ENCODE assay signal across 10 cellular contexts in the genomic region with DNA sequence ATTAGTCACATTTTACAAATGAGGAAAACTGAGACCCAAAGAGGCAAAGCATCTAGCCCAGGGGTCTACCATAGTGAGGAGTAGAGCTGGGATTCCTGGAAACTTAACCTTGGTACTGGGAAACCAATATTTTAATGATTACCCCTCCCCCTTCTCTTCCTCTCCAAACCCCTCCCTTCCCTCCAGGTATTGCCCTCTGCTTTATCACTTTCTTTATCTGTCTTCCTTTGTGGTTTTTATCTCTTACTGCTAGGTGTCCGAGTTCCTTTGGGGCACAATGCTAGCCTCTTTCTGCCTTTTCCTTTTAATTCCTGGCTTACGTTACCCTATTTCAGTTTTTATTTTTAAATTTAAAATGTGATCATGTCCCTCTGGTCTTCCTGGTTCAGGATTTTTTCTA. TPM values are rescaled to one million over a fixed set of nuclear protein-coding genes. Genes with fewer than 3 reads are reported as not detected.
DNase-seq lines count a peak whose midpoint lies in the region; ATAC-seq, FAIRE-seq and TF ChIP-seq lines count a peak whose summit lies in the region.
"Had no signal": no experiment of that assay in that cellular context is flagged by ENCODE, and none has a peak within 500 bp of the region (broad histone marks: within the 10 kb centered on the region; RNA-seq: fewer than 3 reads in every experiment).

No MANE protein-coding gene starts in this region.

- TF ChIP-seq POLR2A in A549 (IDR thresholded peaks at IDR 0.05; ENCODE audit: low read length) (no peak), H54 (IDR thresholded peaks at IDR 0.05; ENCODE audit: low read depth, low read length) (no peak)

- CTCF ChIA-PET in A549 (lab: Yijun Ruan, JAX), result interaction anchor here (0.6 kb wide), 1 partner anchor 14 kb away, joined by 3 read pairs; no protein-coding TSS in a partner anchor

- WGBS in A549 (ENCODE audit: missing lambda C conversion rate), result 71% methylated on average over 2 of the region's 2 CpGs
- 66% methylated on average over 2 of the region's 2 CpGs for WGBS in HUES64

- H3K4me3 ChIP-seq in A549, result no peak overlapping the region
- H3K4me3 ChIP-seq in HUES64 (ENCODE audit: low read length), result peak overlapping the region; percentile 82; the same call in 1 of the 2 replicates
- peak overlapping the region; percentile 84 for H3K4me3 ChIP-seq in coronary artery

- no peak for ATAC-seq in A549
- no peak for ATAC-seq in naive thymus-derived CD8-positive, alpha-beta T cell

- no peaks in the 10 kb centered on the region for H3K27me3 ChIP-seq in HUES64 (ENCODE audit: insufficient read depth, low read length)

- no peaks in the 10 kb centered on the region for H3K9me3 Mint-ChIP-seq in naive thymus-derived CD8-positive, alpha-beta T cell
- H3K9me3 Mint-ChIP-seq: memory B cell had no signal

- H3K9ac ChIP-seq in HUES64 (ENCODE audit: low read depth, low read length), result no peak overlapping the region

- TF ChIP-seq CTCF in A549 (IDR thresholded peaks at IDR 0.05), result no peak
- no peak for TF ChIP-seq CTCF in coronary artery (IDR thresholded peaks at IDR 0.05)

- no peaks in the 10 kb centered on the region for H3K27me3 Mint-ChIP-seq in naive thymus-derived CD8-positive, alpha-beta T cell

- H3K4me1 ChIP-seq in A549 (peaks cover 17% of the 10 kb centered on the region), HUES64 (ENCODE audit: insufficient read depth, low read length) (peaks cover 20% of the 10 kb centered on the region)

- peaks cover 19% of the 10 kb centered on the region for H3K36me3 ChIP-seq in HUES64 (ENCODE audit: insufficient read depth, low read length)

- POLR2A ChIA-PET in A549 (lab: Yijun Ruan, JAX), result no interaction called here
- POLR2A ChIA-PET in naive thymus-derived CD8-positive, alpha-beta T cell (lab: Charles Lee), result no interaction called here

- peak overlapping the region; percentile 74; the same call in 2 of the 3 replicates for H3K4me2 ChIP-seq in A549

- no peak for DNase-seq in A549 (ENCODE audit: low read depth in 1 of 2, low spot score in 1 of 2)
- DNase-seq in coronary artery (ENCODE audit: low spot score), result no peak
- DNase-seq in naive thymus-derived CD8-positive, alpha-beta T cell, result no peak
- DNase-seq in NOMO-1 (lab: John Stamatoyannopoulos, UW; ENCODE audit: unreplicated experiment in 2 of 2), result no peak
- DNase-seq in SHP77 (lab: John Stamatoyannopoulos, UW), result no peak
- DNase-seq in H54 (ENCODE audit: insufficient read length, low spot score), result no peak
- DNase-seq in NCI-H82 (lab: John Stamatoyannopoulos, UW), result no peak

- no peak for TF ChIP-seq RAD21 in A549 (conservative IDR thresholded peaks at IDR 0.05 in 1 of 2, IDR thresholded peaks at IDR 0.05 in 1 of 2)

- H3K27ac Mint-ChIP-seq in naive thymus-derived CD8-positive, alpha-beta T cell, result peak overlapping the region in 4 of 10 donors; percentile 43 to 95 (median 88)
- H3K27ac Mint-ChIP-seq: memory B cell had no signal

- peak overlapping the region in 7 of 10 donors; percentile 39 to 99 (median 93) for H3K4me3 Mint-ChIP-seq in naive thymus-derived CD8-positive, alpha-beta T cell
- H3K4me3 Mint-ChIP-seq: memory B cell had no signal

- H3K4me1 Mint-ChIP-seq in naive thymus-derived CD8-positive, alpha-beta T cell, result peaks cover 12 to 31% (median 29%) of the 10 kb centered on the region in 4 donors

- H3K9me3 ChIP-seq in A549 (no peaks in the 10 kb centered on the region), HUES64 (ENCODE audit: insufficient read depth, low read depth, low read length) (no peaks in the 10 kb centered on the region)

- no peak for FAIRE-seq in A549 (lab: Jason Lieb, UNC)
- no peak for FAIRE-seq in H54 (lab: Jason Lieb, UNC)

- peaks cover 0 to 16% (median 5%) of the 10 kb centered on the region in 3 donors for H3K36me3 Mint-ChIP-seq in naive thymus-derived CD8-positive, alpha-beta T cell
- H3K36me3 Mint-ChIP-seq: memory B cell had no signal

- H3K27ac ChIP-seq in A549, result no peak overlapping the region
- H3K27ac ChIP-seq in HUES64 (ENCODE audit: low read depth, low read length), result no peak overlapping the region
- peak overlapping the region; percentile 99 for H3K27ac ChIP-seq in coronary artery
- H3K27ac ChIP-seq: C4-2B had no signal

- no peak for TF ChIP-seq EP300 in A549 (IDR thresholded peaks at IDR 0.05)

TF ChIP-seq in A549, 52 proteins besides CTCF, POLR2A, EP300 and RAD21:
- TF ChIP-seq, protein P1, sequence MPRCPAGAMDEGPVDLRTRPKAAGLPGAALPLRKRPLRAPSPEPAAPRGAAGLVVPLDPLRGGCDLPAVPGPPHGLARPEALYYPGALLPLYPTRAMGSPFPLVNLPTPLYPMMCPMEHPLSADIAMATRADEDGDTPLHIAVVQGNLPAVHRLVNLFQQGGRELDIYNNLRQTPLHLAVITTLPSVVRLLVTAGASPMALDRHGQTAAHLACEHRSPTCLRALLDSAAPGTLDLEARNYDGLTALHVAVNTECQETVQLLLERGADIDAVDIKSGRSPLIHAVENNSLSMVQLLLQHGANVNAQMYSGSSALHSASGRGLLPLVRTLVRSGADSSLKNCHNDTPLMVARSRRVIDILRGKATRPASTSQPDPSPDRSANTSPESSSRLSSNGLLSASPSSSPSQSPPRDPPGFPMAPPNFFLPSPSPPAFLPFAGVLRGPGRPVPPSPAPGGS (IDR thresholded peaks at IDR 0.05), result no peak
- TF ChIP-seq, protein P2, sequence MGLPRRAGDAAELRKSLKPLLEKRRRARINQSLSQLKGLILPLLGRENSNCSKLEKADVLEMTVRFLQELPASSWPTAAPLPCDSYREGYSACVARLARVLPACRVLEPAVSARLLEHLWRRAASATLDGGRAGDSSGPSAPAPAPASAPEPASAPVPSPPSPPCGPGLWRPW (IDR thresholded peaks at IDR 0.05), result no peak
- no peak for TF ChIP-seq TP53 (CRISPR knock-in tag; IDR thresholded peaks at IDR 0.05)
- no peak for TF ChIP-seq MYC (IDR thresholded peaks at IDR 0.05; ENCODE audit: borderline replicate concordance, low read length)
- TF ChIP-seq EHF (CRISPR knock-in tag; IDR thresholded peaks at IDR 0.05), result no peak
- TF ChIP-seq, protein P3, sequence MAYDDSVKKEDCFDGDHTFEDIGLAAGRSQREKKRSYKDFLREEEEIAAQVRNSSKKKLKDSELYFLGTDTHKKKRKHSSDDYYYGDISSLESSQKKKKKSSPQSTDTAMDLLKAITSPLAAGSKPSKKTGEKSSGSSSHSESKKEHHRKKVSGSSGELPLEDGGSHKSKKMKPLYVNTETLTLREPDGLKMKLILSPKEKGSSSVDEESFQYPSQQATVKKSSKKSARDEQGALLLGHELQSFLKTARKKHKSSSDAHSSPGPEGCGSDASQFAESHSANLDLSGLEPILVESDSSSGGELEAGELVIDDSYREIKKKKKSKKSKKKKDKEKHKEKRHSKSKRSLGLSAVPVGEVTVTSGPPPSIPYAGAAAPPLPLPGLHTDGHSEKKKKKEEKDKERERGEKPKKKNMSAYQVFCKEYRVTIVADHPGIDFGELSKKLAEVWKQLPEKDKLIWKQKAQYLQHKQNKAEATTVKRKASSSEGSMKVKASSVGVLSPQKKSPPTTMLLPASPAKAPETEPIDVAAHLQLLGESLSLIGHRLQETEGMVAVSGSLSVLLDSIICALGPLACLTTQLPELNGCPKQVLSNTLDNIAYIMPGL (CRISPR knock-in tag; IDR thresholded peaks at IDR 0.05; ENCODE audit: borderline replicate concordance), result no peak
- no peak for TF ChIP-seq ESRRA (IDR thresholded peaks at IDR 0.05; ENCODE audit: borderline replicate concordance, low read length)
- no peak for TF ChIP-seq NR3C1 (IDR thresholded peaks at IDR 0.05)
- TF ChIP-seq RNF2 (IDR thresholded peaks at IDR 0.05; ENCODE audit: borderline replicate concordance, low read depth), result no peak
- TF ChIP-seq FOXS1 (CRISPR knock-in tag; IDR thresholded peaks at IDR 0.05), result no peak
- no peak for TF ChIP-seq NPAS2 (CRISPR knock-in tag; IDR thresholded peaks at IDR 0.05; ENCODE audit: borderline replicate concordance)
- no peak for TF ChIP-seq CBX8 (IDR thresholded peaks at IDR 0.05)

RNA-seq across cellular contexts. Expression of a gene that starts 2.8 kb away (rescaled TPM):
- 46.2 and 58.6 TPM in 2 replicates for polyA plus RNA-seq in A549 (2011; rRNA removed)
- 15.8 and 20.2 TPM in 2 replicates for polyA plus RNA-seq in A549 (2012; cell fraction: cytosol; rRNA removed)
- 16.0 and 24.5 TPM in 2 replicates for polyA plus RNA-seq in A549 (2012; cell fraction: nucleus; rRNA removed)
- polyA plus RNA-seq in A549 (2017; fragmentation: RNase III; extraction: RNeasy Plus Mini Kit Qiagen cat#74134 plus additional on column Dnase treatment), result 28.7 to 37.8 TPM (median 35.9 TPM) in 3 replicates
- polyA minus RNA-seq in A549 (2011; rRNA and poly(A)+ RNA removed), result 37.6 and 47.5 TPM in 2 replicates
- polyA plus RNA-seq in HUES64 (2013, experiment 1 of 2), result 37.3 TPM
- 51.2 TPM for polyA plus RNA-seq in HUES64 (2013, experiment 2 of 2)
- total RNA-seq in naive thymus-derived CD8-positive, alpha-beta T cell, result 10 to 100 TPM; 55.5 to 56.1 TPM
- 10 to 100 TPM; 10.0 to 35.3 (median 12.2) TPM for polyA plus RNA-seq in naive thymus-derived CD8-positive, alpha-beta T cell

RNA-seq across cellular contexts. Expression of a gene that starts 36.6 kb away (rescaled TPM):
- polyA plus RNA-seq in A549 (2011; rRNA removed), result 0.08 and 0.39 TPM in 2 replicates
- 0.04 and 0.05 TPM in 2 replicates for polyA plus RNA-seq in A549 (2012; cell fraction: cytosol; rRNA removed)
- polyA plus RNA-seq in A549 (2012; cell fraction: nucleus; rRNA removed), result 0.01 and 0.04 TPM in 2 replicates
- 0.05 to 0.08 TPM (median 0.05 TPM) in 3 replicates for polyA plus RNA-seq in A549 (2017; fragmentation: RNase III; extraction: RNeasy Plus Mini Kit Qiagen cat#74134 plus additional on column Dnase treatment)
- polyA minus RNA-seq in A549 (2011; rRNA and poly(A)+ RNA removed), result not detected in 2 replicates
- polyA plus RNA-seq in HUES64 (2013, experiment 1 of 2), result not detected
- not detected for polyA plus RNA-seq in HUES64 (2013, experiment 2 of 2)
- not detected for total RNA-seq in naive thymus-derived CD8-positive, alpha-beta T cell
- not detected for polyA plus RNA-seq in naive thymus-derived CD8-positive, alpha-beta T cell

RNA-seq across cellular contexts. Expression of a gene that starts 43.5 kb away (rescaled TPM):
- polyA plus RNA-seq in A549 (2011; rRNA removed), result 0.59 and 0.95 TPM in 2 replicates
- 0.16 and 0.21 TPM in 2 replicates for polyA plus RNA-seq in A549 (2012; cell fraction: cytosol; rRNA removed)
- polyA plus RNA-seq in A549 (2012; cell fraction: nucleus; rRNA removed), result 0.09 and 0.10 TPM in 2 replicates
- 0.44 to 0.92 TPM (median 0.81 TPM) in 3 replicates for polyA plus RNA-seq in A549 (2017; fragmentation: RNase III; extraction: RNeasy Plus Mini Kit Qiagen cat#74134 plus additional on column Dnase treatment)
- 0.29 TPM in 1 of 2 replicates, not detected in the other for polyA minus RNA-seq in A549 (2011; rRNA and poly(A)+ RNA removed)
- not detected for polyA plus RNA-seq in HUES64 (2013, experiment 1 of 2)
- polyA plus RNA-seq in HUES64 (2013, experiment 2 of 2), result 0.51 TPM
- not detected for total RNA-seq in naive thymus-derived CD8-positive, alpha-beta T cell
- not detected for polyA plus RNA-seq in naive thymus-derived CD8-positive, alpha-beta T cell

Comparison
In these comparisons a context has a peak if more than half of its experiments do, and no peak if none do; other contexts are left out.
1. H3K27ac ChIP-seq: peak in coronary artery (2 of 2); none in A549 (0 of 2) and HUES64 (single experiment).